Comparison of ENCODE assay signal across 8 cellular contexts in genomic region chr12:82627799-82628198, GRCh38. TPM values are rescaled to one million over a fixed set of nuclear protein-coding genes. Genes with fewer than 3 reads are reported as not detected.
DNase-seq lines count a peak whose midpoint lies in the region; ATAC-seq, FAIRE-seq and TF ChIP-seq lines count a peak whose summit lies in the region.

No MANE protein-coding gene starts in this region.

- H2AFZ ChIP-seq in KMS-11 (ENCODE audit: low read depth), result no peak overlapping the region
- H2AFZ ChIP-seq in astrocyte (ENCODE audit: low read depth, low read length), result no peak overlapping the region

- FAIRE-seq in astrocyte (lab: Jason Lieb, UNC), result no peak

- H3K9me3 Mint-ChIP-seq in astrocyte (ENCODE audit: unreplicated experiment), result no peaks in the 10 kb centered on the region

- H3K9me3 ChIP-seq in astrocyte (ENCODE audit: insufficient read depth, low read depth, low read length), result no peaks in the 10 kb centered on the region
- H3K9me3 ChIP-seq in gastroesophageal sphincter, result no peaks in the 10 kb centered on the region

- H4K20me1 ChIP-seq in KMS-11 (ENCODE audit: insufficient read depth), result no peaks in the 10 kb centered on the region
- H4K20me1 ChIP-seq in astrocyte (ENCODE audit: insufficient read depth, low read length), result no peaks in the 10 kb centered on the region

- TF ChIP-seq POLR2A in gastroesophageal sphincter (IDR thresholded peaks at IDR 0.05), result no peak

- H3K4me1 ChIP-seq in KMS-11 (ENCODE audit: low read depth, poor library complexity, severe bottlenecking), result no peaks in the 10 kb centered on the region
- no peaks in the 10 kb centered on the region for H3K4me1 ChIP-seq in astrocyte (ENCODE audit: insufficient read depth, low read length)
- no peaks in the 10 kb centered on the region for H3K4me1 ChIP-seq in gastroesophageal sphincter

- H3K9ac ChIP-seq in KMS-11, result no peak overlapping the region
- no peak overlapping the region for H3K9ac ChIP-seq in astrocyte (ENCODE audit: low read length)

- no peaks in the 10 kb centered on the region for H3K27me3 Mint-ChIP-seq in astrocyte (ENCODE audit: low read depth, unreplicated experiment)

- TF ChIP-seq EP300 in gastroesophageal sphincter (IDR thresholded peaks at IDR 0.05), result no peak

- no peaks in the 10 kb centered on the region for H3K36me3 Mint-ChIP-seq in astrocyte (ENCODE audit: low read depth, unreplicated experiment)

- no peak overlapping the region for H3K4me3 Mint-ChIP-seq in astrocyte (ENCODE audit: unreplicated experiment)

- TF ChIP-seq CTCF in 22Rv1 (IDR thresholded peaks at IDR 0.05) (peak; percentile 72), KMS-11 (conservative IDR thresholded peaks at IDR 0.05; ENCODE audit: low read depth, low read length) (peak; percentile 51; the same call in 1 of the 2 replicates), astrocyte (IDR thresholded peaks at IDR 0.05; ENCODE audit: insufficient read depth, low read depth, low read length) (peak; percentile 48), gastroesophageal sphincter (IDR thresholded peaks at IDR 0.05) (no peak)

- no peak overlapping the region for H3K27ac Mint-ChIP-seq in astrocyte (ENCODE audit: unreplicated experiment)

- no peak overlapping the region for H3K4me3 ChIP-seq in KMS-11 (IDR thresholded peaks at IDR 0.05; ENCODE audit: insufficient read depth, low read depth, low read length)
- H3K4me3 ChIP-seq in astrocyte (ENCODE audit: insufficient read depth, low read depth, low read length), result no peak overlapping the region
- H3K4me3 ChIP-seq in gastroesophageal sphincter, result no peak overlapping the region

- no peaks in the 10 kb centered on the region for H3K79me2 ChIP-seq in KMS-11 (ENCODE audit: insufficient read depth, low read depth)
- no peaks in the 10 kb centered on the region for H3K79me2 ChIP-seq in astrocyte (ENCODE audit: insufficient read depth, low read length)

- ATAC-seq in GM18517 (IDR thresholded peaks at IDR 0.05; ENCODE audit: unreplicated experiment), result peak; percentile 70
- ATAC-seq in gastroesophageal sphincter, result no peak
- no peak for ATAC-seq in HG03159 (IDR thresholded peaks at IDR 0.05; ENCODE audit: unreplicated experiment)

- WGBS in gastroesophageal sphincter (ENCODE audit: low coverage in 1 of 2), 2 donors, result 65 to 67% methylated on average over 4 to 7 of the region's 7 CpGs

- H3K36me3 ChIP-seq in KMS-11 (ENCODE audit: insufficient read depth) (no peaks in the 10 kb centered on the region), astrocyte (ENCODE audit: insufficient read depth, low read length) (no peaks in the 10 kb centered on the region), gastroesophageal sphincter (no peaks in the 10 kb centered on the region)

- H3K4me2 ChIP-seq in KMS-11 (no peak overlapping the region), astrocyte (ENCODE audit: low read length) (no peak overlapping the region)

- H3K27ac ChIP-seq in 22Rv1 (no peak overlapping the region), KMS-11 (no peak overlapping the region), astrocyte (ENCODE audit: low read depth, low read length) (no peak overlapping the region), gastroesophageal sphincter (no peak overlapping the region)

- no peaks in the 10 kb centered on the region for H3K4me1 Mint-ChIP-seq in astrocyte (ENCODE audit: low read depth, unreplicated experiment)

- DNase-seq in astrocyte (ENCODE audit: low read depth) (peak; percentile 14), midbrain (lab: John Stamatoyannopoulos, UW) (peak; percentile 25), NCI-H524 treated with DMSO at 0.1 percent for 48 hours (lab: John Stamatoyannopoulos, UW) (no peak)

- no peaks in the 10 kb centered on the region for H3K27me3 ChIP-seq in KMS-11 (ENCODE audit: insufficient read depth, low read depth)
- H3K27me3 ChIP-seq in astrocyte (ENCODE audit: insufficient read depth, low read length), result no peaks in the 10 kb centered on the region
- no peaks in the 10 kb centered on the region for H3K27me3 ChIP-seq in gastroesophageal sphincter

RNA-seq across cellular contexts. Expression of gene TMTC2, which starts 58.9 kb away (rescaled TPM):
- total RNA-seq in astrocyte (1.7 and 2.2 TPM in 2 replicates), gastroesophageal sphincter (10 to 100 TPM in 3 of 4 donors, 1 to 10 TPM in 1; 7.4 to 21.8 (median 16.0) TPM)

Comparison
In these comparisons a context has a peak if more than half of its experiments do, and no peak if none do; other contexts are left out.
1. CTCF ChIP-seq: peak in 22Rv1 (single experiment), KMS-11 (single experiment) and astrocyte (single experiment); none in gastroesophageal sphincter (0 of 4).